In the genomic region with DNA sequence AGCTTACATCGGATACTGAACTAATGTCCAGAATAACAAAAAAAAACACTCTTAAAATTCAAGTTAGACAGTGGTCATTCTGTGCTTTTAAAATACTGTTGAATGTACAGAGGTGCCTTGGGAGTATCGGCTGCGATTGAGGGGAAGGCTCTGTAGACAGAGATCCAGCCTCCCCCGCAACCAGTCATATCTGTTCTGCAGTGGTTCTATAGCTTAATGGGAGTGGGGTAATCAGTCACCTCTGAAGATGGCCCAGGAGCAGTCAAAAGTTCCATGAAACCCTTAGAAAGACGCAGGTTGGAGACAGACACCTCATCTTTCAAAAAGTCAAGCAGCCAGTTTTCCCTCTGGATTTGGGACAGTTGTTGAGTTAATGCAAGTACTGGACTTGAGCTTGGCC, we compare ENCODE assay signal across 27 cellular contexts.
"Had no signal": no experiment of that assay in that cellular context is flagged by ENCODE, and none has a peak within 500 bp of the region (broad histone marks: within the 10 kb centered on the region; RNA-seq: fewer than 3 reads in every experiment).

No MANE protein-coding gene starts in this region.

- H3K9me3 Mint-ChIP-seq: nephron; neural progenitor cell; stimulated activated naive B cell treated with anti-CD40 and anti-IgM and Interleukin-4, amounts not matched to agents 10 μg/mL and 1 μg/mL and 100 μg/mL, for 72 hours; stimulated activated naive CD8-positive, alpha-beta T cell treated with anti-CD3 and anti-CD28 coated beads, Interleukin-15, Interleukin-2, amounts not matched to agents 100 ng/mL and 50 ng/mL, for 24 hours had no signal

- H3K27me3 ChIP-seq: ovary, right lobe of liver, sigmoid colon, stomach, thyroid gland, tibial nerve, upper lobe of left lung, vagina had no signal

- H3K9me3 ChIP-seq: ovary, psoas muscle, right lobe of liver, sigmoid colon, stomach, thoracic aorta, thyroid gland, tibial nerve, upper lobe of left lung, vagina had no signal

- H3K27ac ChIP-seq: neural progenitor cell, ovary, parathyroid adenoma, psoas muscle, right lobe of liver, sigmoid colon, stomach, thoracic aorta, thyroid gland, tibial nerve, upper lobe of left lung, vagina had no signal

- DNase-seq: natural killer cell; occipital lobe; ovary; posterior cingulate gyrus; psoas muscle; right cardiac atrium; right lobe of liver; sigmoid colon; small intestine; stimulated activated CD4-positive, alpha-beta T cell treated with anti-CD3 and anti-CD28 coated beads, Interleukin-15, amount 100 ng/mL, for 24 hours; stimulated activated CD4-positive, alpha-beta T cell treated with anti-CD3 and anti-CD28 coated beads, Interleukin-2, amount 100 ng/mL, for 24 hours; stimulated activated CD4-positive, alpha-beta T cell treated with anti-CD3 and anti-CD28 coated beads, Interleukin-2, amount 100 ng/mL, for 48 hours; stimulated activated CD4-positive, alpha-beta T cell treated with anti-CD3 and anti-CD28 coated beads, Interleukin-4, amount 100 ng/mL, for 24 hours; stimulated activated naive B cell treated with anti-CD40 and anti-IgM and Interleukin-4, amounts not matched to agents 10 μg/mL and 1 μg/mL and 100 μg/mL, for 72 hours; stimulated activated naive CD4-positive, alpha-beta T cell treated with Interleukin-2 at 50 U/mL for 16 hours; stomach; thyroid gland; trophoblast cell; upper lobe of left lung had no signal

- H3K27me3 Mint-ChIP-seq: stimulated activated naive B cell treated with anti-CD40 and anti-IgM and Interleukin-4, amounts not matched to agents 10 μg/mL and 1 μg/mL and 100 μg/mL, for 72 hours; stimulated activated naive CD8-positive, alpha-beta T cell treated with anti-CD3 and anti-CD28 coated beads, Interleukin-15, Interleukin-2, amounts not matched to agents 100 ng/mL and 50 ng/mL, for 24 hours had no signal

- H3K9ac ChIP-seq: neural progenitor cell, parathyroid adenoma had no signal

- H3K79me2 ChIP-seq: parathyroid adenoma had no signal

- H2AFZ ChIP-seq: neural progenitor cell, parathyroid adenoma had no signal

- H3K4me1 ChIP-seq: neural progenitor cell, parathyroid adenoma, psoas muscle, right lobe of liver, sigmoid colon, stomach, thyroid gland, tibial nerve, upper lobe of left lung, vagina had no signal

- H3K36me3 Mint-ChIP-seq: natural killer cell; neural progenitor cell; stimulated activated naive B cell treated with anti-CD40 and anti-IgM and Interleukin-4, amounts not matched to agents 10 μg/mL and 1 μg/mL and 100 μg/mL, for 72 hours had no signal

- ATAC-seq: natural killer cell; psoas muscle; right cardiac atrium; right lobe of liver; stimulated activated naive B cell treated with anti-CD40 and anti-IgM and Interleukin-4, amounts not matched to agents 10 μg/mL and 1 μg/mL and 100 μg/mL, for 72 hours had no signal

- H3K27ac Mint-ChIP-seq: natural killer cell; nephron; neural progenitor cell; progenitor cell of endocrine pancreas; stimulated activated naive B cell treated with anti-CD40 and anti-IgM and Interleukin-4, amounts not matched to agents 10 μg/mL and 1 μg/mL and 100 μg/mL, for 72 hours; stimulated activated naive CD8-positive, alpha-beta T cell treated with anti-CD3 and anti-CD28 coated beads, Interleukin-15, Interleukin-2, amounts not matched to agents 100 ng/mL and 50 ng/mL, for 24 hours had no signal

- H3K4me3 ChIP-seq: neural progenitor cell, ovary, psoas muscle, right lobe of liver, sigmoid colon, stomach, thoracic aorta, thyroid gland, tibial nerve, upper lobe of left lung, vagina had no signal

- H3K4me1 Mint-ChIP-seq: natural killer cell; nephron; neural progenitor cell; stimulated activated naive B cell treated with anti-CD40 and anti-IgM and Interleukin-4, amounts not matched to agents 10 μg/mL and 1 μg/mL and 100 μg/mL, for 72 hours had no signal

- H3K36me3 ChIP-seq: neural progenitor cell, ovary, right lobe of liver, sigmoid colon, stomach, thoracic aorta, thyroid gland, tibial nerve, upper lobe of left lung, vagina had no signal

- H3K4me2 ChIP-seq: neural progenitor cell had no signal

- H3K4me3 Mint-ChIP-seq: natural killer cell; nephron; neural progenitor cell; stimulated activated naive B cell treated with anti-CD40 and anti-IgM and Interleukin-4, amounts not matched to agents 10 μg/mL and 1 μg/mL and 100 μg/mL, for 72 hours; stimulated activated naive CD8-positive, alpha-beta T cell treated with anti-CD3 and anti-CD28 coated beads, Interleukin-15, Interleukin-2, amounts not matched to agents 100 ng/mL and 50 ng/mL, for 24 hours had no signal
